In the genomic region with DNA sequence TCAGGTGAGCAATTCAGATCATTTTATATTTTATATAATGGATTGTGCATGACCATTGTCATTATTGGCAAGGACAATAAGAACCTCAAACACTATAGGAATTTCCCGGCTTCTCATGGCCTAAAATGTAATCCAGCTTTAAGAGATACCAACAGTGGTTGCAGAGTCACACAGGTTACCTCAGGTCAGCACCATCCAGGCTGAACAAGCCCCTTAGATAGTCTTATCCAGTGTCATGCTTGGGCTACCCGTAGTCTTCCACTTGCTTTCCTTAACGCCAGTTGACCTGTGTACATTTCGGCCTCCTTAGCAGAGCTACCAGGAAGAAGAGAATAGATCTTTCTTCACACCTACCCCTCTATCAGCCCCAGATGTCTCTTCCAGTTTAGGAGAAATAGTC, we compare ENCODE assay signal across 26 cellular contexts.
"Had no signal": no experiment of that assay in that cellular context is flagged by ENCODE, and none has a peak within 500 bp of the region (broad histone marks: within the 10 kb centered on the region; RNA-seq: fewer than 3 reads in every experiment).

No MANE protein-coding gene starts in this region.

- FAIRE-seq: colon had no signal

- H3K27ac ChIP-seq: dorsolateral prefrontal cortex, epithelial cell of prostate, gastroesophageal sphincter, heart left ventricle, hepatocyte, lower lobe of right lung, neutrophil, pancreas, right lobe of liver, suprapubic skin, transverse colon, vagina had no signal

- ATAC-seq: heart left ventricle; left ventricle myocardium superior; natural killer cell treated with Interleukin-12 subunit alpha and Interleukin-12 subunit beta and Interleukin-15 and Interleukin-18, amount 100 ng/mL, for 72 hours; stimulated activated naive CD8-positive, alpha-beta T cell treated with anti-CD3 and anti-CD28 coated beads, Interleukin-15, amount 100 ng/mL, for 72 hours had no signal

- DNase-seq: effector CD4-positive, alpha-beta T cell; heart left ventricle; immature natural killer cell; islet precursor cell; left ventricle myocardium superior; lower lobe of right lung; naive B cell; right lobe of liver; stimulated activated CD4-positive, alpha-beta T cell treated with anti-CD3 and anti-CD28 coated beads, Interleukin-12 subunit alpha, Interleukin-12 subunit beta, amount 100 ng/mL, for 4 hours; stimulated activated CD4-positive, alpha-beta T cell treated with anti-CD3 and anti-CD28 coated beads, Interleukin-1b, Interleukin-23, amount 100 ng/mL, for 48 hours; stimulated activated CD4-positive, alpha-beta T cell treated with anti-CD3 and anti-CD28 coated beads, Interleukin-4, amount 100 ng/mL, for 1 hour; stimulated activated naive CD4-positive, alpha-beta T cell; stimulated activated naive CD8-positive, alpha-beta T cell treated with anti-CD3 and anti-CD28 coated beads, Interleukin-15, amount 100 ng/mL, for 72 hours; transverse colon had no signal

- H2AFZ ChIP-seq: hepatocyte had no signal

- H3K27me3 ChIP-seq: gastroesophageal sphincter, heart left ventricle, hepatocyte, neutrophil, pancreas, right lobe of liver, suprapubic skin, transverse colon, vagina had no signal

- H3K4me2 ChIP-seq: hepatocyte, smooth muscle cell had no signal

- H3K36me3 ChIP-seq: gastroesophageal sphincter, heart left ventricle, lower lobe of right lung, neutrophil, pancreas, right lobe of liver, suprapubic skin, transverse colon, vagina had no signal

- H3K4me1 ChIP-seq: heart left ventricle, lower lobe of right lung, pancreas, right lobe of liver, transverse colon, vagina had no signal

- H3K4me3 ChIP-seq: dorsolateral prefrontal cortex, gastroesophageal sphincter, heart left ventricle, hepatocyte, lower lobe of right lung, mucosa of descending colon, pancreas, right lobe of liver, smooth muscle cell, suprapubic skin, transverse colon, vagina had no signal

- H3K79me2 ChIP-seq: hepatocyte had no signal

- H3K9me3 ChIP-seq: gastroesophageal sphincter, heart left ventricle, lower lobe of right lung, mucosa of descending colon, neutrophil, pancreas, right lobe of liver, suprapubic skin, transverse colon, vagina had no signal
